17 cellular contexts compared by ENCODE assay signal in the genomic region with DNA sequence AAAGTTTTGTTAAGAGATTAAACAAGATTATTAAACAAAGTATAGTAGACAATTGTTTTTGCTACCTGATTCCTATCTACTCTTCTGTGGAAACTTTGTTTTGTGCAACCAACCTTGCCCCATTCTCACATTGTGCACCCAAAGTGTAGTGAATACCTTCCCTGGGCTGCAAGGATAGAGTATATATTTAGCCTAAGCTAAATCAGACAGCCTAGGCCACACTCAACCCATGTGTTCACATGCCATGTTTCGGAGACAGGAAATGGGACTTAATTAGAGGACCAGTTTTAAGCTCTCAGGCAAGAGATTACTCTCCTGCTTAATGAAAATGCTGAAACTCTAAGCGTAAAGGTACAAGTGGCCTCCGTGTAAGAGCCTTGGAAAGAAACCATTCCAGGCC.
DNase-seq lines count a peak whose midpoint lies in the region; ATAC-seq, FAIRE-seq and TF ChIP-seq lines count a peak whose summit lies in the region.
"Had no signal": no experiment of that assay in that cellular context is flagged by ENCODE, and none has a peak within 500 bp of the region (broad histone marks: within the 10 kb centered on the region; RNA-seq: fewer than 3 reads in every experiment).

No MANE protein-coding gene starts in this region.

- H3K9ac ChIP-seq in Karpas-422 (ENCODE audit: low read length) (no peak overlapping the region; the same call in 1 of the 2 replicates), OCI-LY1 (ENCODE audit: low read length) (peak overlapping the region; percentile 20; the same call in 1 of the 2 replicates)

- DNase-seq in A673 (ENCODE audit: low spot score): peak; percentile 14
- DNase-seq in Karpas-422: peak; percentile 56
- peak; percentile 27 for DNase-seq in WERI-Rb-1
- DNase-seq in suprapubic skin (ENCODE audit: low spot score in 2 of 2): no peak
- no peak for DNase-seq in GM12892 (ENCODE audit: insufficient read length)
- DNase-seq in stimulated activated naive CD8-positive, alpha-beta T cell treated with anti-CD3 and anti-CD28 coated beads, Interleukin-15, Interleukin-2, amounts not matched to agents 100 U/mL and 50 U/mL, for 24 hours: no peak
- DNase-seq: ACHN; BE2C; C1 segment of cervical spinal cord; CD4-positive, CD25-positive, alpha-beta regulatory T cell; CD8-positive, alpha-beta memory T cell; COR-L47; DMS 273 treated with DMSO at 0.1 percent for 48 hours; GOT3; H9 had no signal

- H3K36me3 ChIP-seq in A673 (ENCODE audit: insufficient read depth, low read length, poor library complexity, severe bottlenecking) (no peaks in the 10 kb centered on the region), Karpas-422 (ENCODE audit: insufficient read depth, low read length) (no peaks in the 10 kb centered on the region), OCI-LY1 (ENCODE audit: insufficient read depth, low read length) (no peaks in the 10 kb centered on the region), WERI-Rb-1 (no peaks in the 10 kb centered on the region), suprapubic skin (no peaks in the 10 kb centered on the region)
- H3K36me3 ChIP-seq: BE2C had no signal

- H3K4me3 ChIP-seq in A673 (ENCODE audit: low read depth, low read length, poor library complexity, severe bottlenecking): no peak overlapping the region
- H3K4me3 ChIP-seq in Karpas-422 (ENCODE audit: low read length): no peak overlapping the region
- peak overlapping the region; percentile 46 for H3K4me3 ChIP-seq in OCI-LY1 (ENCODE audit: low read depth, low read length, poor library complexity, severe bottlenecking)
- H3K4me3 ChIP-seq in WERI-Rb-1 (ENCODE audit: low read depth, low read length): no peak overlapping the region
- no peak overlapping the region for H3K4me3 ChIP-seq in suprapubic skin

- no peak for ATAC-seq in stimulated activated naive CD8-positive, alpha-beta T cell treated with anti-CD3 and anti-CD28 coated beads, Interleukin-15, Interleukin-2, amounts not matched to agents 100 U/mL and 50 U/mL, for 24 hours

- CTCF ChIA-PET in A673 (lab: Charles Lee): no interaction called here

- FAIRE-seq in GM12892 (lab: Jason Lieb, UNC): no peak
- FAIRE-seq: G401.6 had no signal

- H3K27me3 ChIP-seq in A673 (replicated peaks; ENCODE audit: insufficient read depth, low read depth, low read length, poor library complexity) (no peaks in the 10 kb centered on the region), Karpas-422 (ENCODE audit: low read length) (no peaks in the 10 kb centered on the region), OCI-LY1 (ENCODE audit: insufficient read depth, low read length) (no peaks in the 10 kb centered on the region), WERI-Rb-1 (ENCODE audit: insufficient read depth, low read depth, severe bottlenecking) (no peaks in the 10 kb centered on the region), suprapubic skin (no peaks in the 10 kb centered on the region)
- H3K27me3 ChIP-seq: BE2C had no signal

- POLR2A ChIA-PET in A673 (lab: Charles Lee; ENCODE audit: low non-redundant PET): no interaction called here

- H3K4me1 ChIP-seq in A673 (ENCODE audit: insufficient read depth, low read length, poor library complexity, severe bottlenecking) (no peaks in the 10 kb centered on the region), Karpas-422 (ENCODE audit: low read length) (peaks cover 40% of the 10 kb centered on the region), OCI-LY1 (ENCODE audit: insufficient read depth, low read length, severe bottlenecking) (peaks cover 52% of the 10 kb centered on the region), suprapubic skin (no peaks in the 10 kb centered on the region)
- H3K4me1 ChIP-seq: BE2C had no signal

- H3K4me2 ChIP-seq in Karpas-422 (ENCODE audit: low read depth, low read length, poor library complexity, severe bottlenecking) (peak overlapping the region; percentile 33), OCI-LY1 (ENCODE audit: low read length) (peak overlapping the region; percentile 64)

- 83% methylated on average over 3 of the region's 3 CpGs for WGBS in suprapubic skin

- H3K9me3 ChIP-seq in A673 (ENCODE audit: low read depth, low read length, poor library complexity, severe bottlenecking) (no peaks in the 10 kb centered on the region), Karpas-422 (ENCODE audit: low read length) (no peaks in the 10 kb centered on the region), OCI-LY1 (ENCODE audit: low read length) (no peaks in the 10 kb centered on the region), WERI-Rb-1 (ENCODE audit: severe bottlenecking) (no peaks in the 10 kb centered on the region), suprapubic skin (no peaks in the 10 kb centered on the region)
- H3K9me3 ChIP-seq: BE2C had no signal

- no TSS peak for BruUV-seq in A673 (replicated peaks; lab: Mats Ljungman, UMichigan)

- H3K9me2 ChIP-seq in Karpas-422 (replicated peaks; ENCODE audit: insufficient read depth, low read length) (no peaks in the 10 kb centered on the region), OCI-LY1 (ENCODE audit: low read depth, low read length) (no peaks in the 10 kb centered on the region)

- no peak for TF ChIP-seq CTCF in A673 (conservative IDR thresholded peaks at IDR 0.05; ENCODE audit: low read depth, low read length)
- no peak for TF ChIP-seq CTCF in OCI-LY1 (IDR thresholded peaks at IDR 0.05; ENCODE audit: low read length)
- no peak for TF ChIP-seq CTCF in WERI-Rb-1 (IDR thresholded peaks at IDR 0.05; ENCODE audit: low read depth, low read length)
- TF ChIP-seq CTCF in suprapubic skin (IDR thresholded peaks at IDR 0.05): no peak

- H3K79me2 ChIP-seq in Karpas-422 (ENCODE audit: low read length): no peaks in the 10 kb centered on the region
- H3K79me2 ChIP-seq in OCI-LY1 (ENCODE audit: insufficient read depth, low read length): no peaks in the 10 kb centered on the region

- H3K27ac ChIP-seq in A673 (ENCODE audit: low read depth, low read length, poor library complexity, severe bottlenecking) (no peak overlapping the region), Karpas-422 (ENCODE audit: low read length) (peak overlapping the region; percentile 80), OCI-LY1 (ENCODE audit: low read depth, low read length, poor library complexity, severe bottlenecking) (peak overlapping the region; percentile 93), WERI-Rb-1 (no peak overlapping the region), suprapubic skin (no peak overlapping the region)

- H2AFZ ChIP-seq in Karpas-422 (ENCODE audit: low read length): no peak overlapping the region
- H2AFZ ChIP-seq in OCI-LY1 (ENCODE audit: low read length): no peak overlapping the region

- H4K20me1 ChIP-seq in Karpas-422 (ENCODE audit: insufficient read depth, low read depth, low read length) (no peaks in the 10 kb centered on the region), OCI-LY1 (ENCODE audit: insufficient read depth, low read length) (no peaks in the 10 kb centered on the region)

- no peak for TF ChIP-seq POLR2A in suprapubic skin (IDR thresholded peaks at IDR 0.05)
- TF ChIP-seq POLR2A in GM12892 (IDR thresholded peaks at IDR 0.05; ENCODE audit: low read depth, low read length): no peak

- no peak for TF ChIP-seq EP300 in suprapubic skin (IDR thresholded peaks at IDR 0.05)

- no peaks in the 10 kb centered on the region; the same call in 1 of the 2 replicates for H3F3A ChIP-seq in OCI-LY1 (ENCODE audit: insufficient read depth, low read length)

- intact Hi-C loops in A673 (cut with micrococcal nuclease; ENCODE audit: unreplicated experiment): no loop called here

Comparison
In these comparisons a context has a peak if more than half of its experiments do, and no peak if none do; other contexts are left out.
1. DNase-seq: peak in A673 (single experiment), Karpas-422 (single experiment) and WERI-Rb-1 (single experiment); none in suprapubic skin (0 of 2), GM12892 (single experiment) and stimulated activated naive CD8-positive, alpha-beta T cell treated with anti-CD3 and anti-CD28 coated beads, Interleukin-15, Interleukin-2, amounts not matched to agents 100 U/mL and 50 U/mL, for 24 hours (single experiment).
2. H3K27ac ChIP-seq: peak in Karpas-422 (single experiment) and OCI-LY1 (single experiment); none in A673 (single experiment), WERI-Rb-1 (single experiment) and suprapubic skin (single experiment).